In genomic region chr17:1787301-1787902, GRCh38 we compare ENCODE assay signal across 9 cellular contexts. TPM values are rescaled to one million over a fixed set of nuclear protein-coding genes. Genes with fewer than 3 reads are reported as not detected.
A peak's percentile ranks its signal among the peaks of the same experiment; 100 is the strongest.
DNase-seq lines count a peak whose midpoint lies in the region; ATAC-seq, FAIRE-seq and TF ChIP-seq lines count a peak whose summit lies in the region.
"Had no signal": no experiment of that assay in that cellular context is flagged by ENCODE, and none has a peak within 500 bp of the region (broad histone marks: within the 10 kb centered on the region; RNA-seq: fewer than 3 reads in every experiment).

No MANE protein-coding gene starts in this region.

- DNase-seq in H54 (ENCODE audit: insufficient read length, low spot score) = peak; percentile 97
- DNase-seq in keratinocyte (ENCODE audit: low read depth, low spot score) = no peak
- peak; percentile 42 for DNase-seq in spleen
- no peak for DNase-seq in activated CD4-positive, alpha-beta memory T cell treated with anti-CD3 and anti-CD28 coated beads for 36 hours
- DNase-seq in activated CD8-positive, alpha-beta memory T cell treated with anti-CD3 and anti-CD28 coated beads, Interleukin-2, amount 50 U/mL, for 4 hours = no peak
- DNase-seq in activated CD4-positive, alpha-beta T cell treated with anti-CD3 and anti-CD28 coated beads, Interleukin-2, amount 50 U/mL, for 1 hour = no peak

- H3K36me3 ChIP-seq in keratinocyte (ENCODE audit: control insufficient read depth in 2 of 2, extremely low read depth in 1 of 2, insufficient read depth in 2 of 2, low read length in 2 of 2) (peaks cover 8 to 9% of the 10 kb centered on the region in 2 experiments), spleen (peaks cover 0 to 63% (median 18%) of the 10 kb centered on the region in 6 donors)

- dilution Hi-C loops in keratinocyte (cut with MboI; ENCODE audit: extremely low pct_ligation_motif_present, low sequenced_read_pairs) = no loop called here

- H3K9me3 Mint-ChIP-seq in brain = no peaks in the 10 kb centered on the region
- no peaks in the 10 kb centered on the region for H3K9me3 Mint-ChIP-seq in activated CD4-positive, alpha-beta memory T cell treated with anti-CD3 and anti-CD28 coated beads for 36 hours
- H3K9me3 Mint-ChIP-seq: stimulated activated memory B cell treated with anti-CD40 and anti-IgM and Interleukin-4, amounts not matched to agents 10 μg/mL and 1 μg/mL and 100 μg/mL, for 72 hours had no signal

- CTCF ChIA-PET in activated CD4-positive, alpha-beta memory T cell treated with anti-CD3 and anti-CD28 coated beads for 36 hours (lab: Charles Lee) = no interaction called here

- POLR2A ChIA-PET in activated CD4-positive, alpha-beta memory T cell treated with anti-CD3 and anti-CD28 coated beads for 36 hours (lab: Charles Lee) = no interaction called here

- H3K9me3 ChIP-seq in keratinocyte (ENCODE audit: control insufficient read depth, low read depth, low read length) = no peaks in the 10 kb centered on the region
- no peaks in the 10 kb centered on the region for H3K9me3 ChIP-seq in spleen

- H3K4me3 Mint-ChIP-seq in brain = no peak overlapping the region
- H3K4me3 Mint-ChIP-seq in activated CD4-positive, alpha-beta memory T cell treated with anti-CD3 and anti-CD28 coated beads for 36 hours = no peak overlapping the region
- H3K4me3 Mint-ChIP-seq: stimulated activated memory B cell treated with anti-CD40 and anti-IgM and Interleukin-4, amounts not matched to agents 10 μg/mL and 1 μg/mL and 100 μg/mL, for 72 hours had no signal

- no peaks in the 10 kb centered on the region for H3K27me3 Mint-ChIP-seq in brain
- H3K27me3 Mint-ChIP-seq in activated CD4-positive, alpha-beta memory T cell treated with anti-CD3 and anti-CD28 coated beads for 36 hours = no peaks in the 10 kb centered on the region
- H3K27me3 Mint-ChIP-seq: stimulated activated memory B cell treated with anti-CD40 and anti-IgM and Interleukin-4, amounts not matched to agents 10 μg/mL and 1 μg/mL and 100 μg/mL, for 72 hours had no signal

- no peak for TF ChIP-seq POLR2A in H54 (IDR thresholded peaks at IDR 0.05; ENCODE audit: low read depth, low read length)
- TF ChIP-seq POLR2A in spleen (IDR thresholded peaks at IDR 0.05) = no peak

- intact Hi-C loops in spleen (cut with DNase I; ENCODE audit: low total_unique reads) = loop anchor here (5.0 kb wide), 1 partner anchor 115 kb away; no protein-coding TSS in a partner anchor
- intact Hi-C loops in activated CD4-positive, alpha-beta memory T cell treated with anti-CD3 and anti-CD28 coated beads for 36 hours (cut with micrococcal nuclease) = no loop called here

- no peak overlapping the region for H3K4me2 ChIP-seq in keratinocyte (ENCODE audit: control insufficient read depth, extremely low read depth, insufficient read depth, low read depth, low read length)

- H3K4me3 ChIP-seq in keratinocyte (ENCODE audit: control insufficient read depth in 2 of 3, extremely low read depth in 1 of 3, insufficient read depth in 2 of 3, low read depth in 1 of 3, low read length in 3 of 3) (no peak overlapping the region), spleen (no peak overlapping the region)

- H3K36me3 Mint-ChIP-seq in brain = peaks cover 36% of the 10 kb centered on the region
- peaks cover 26% of the 10 kb centered on the region for H3K36me3 Mint-ChIP-seq in activated CD4-positive, alpha-beta memory T cell treated with anti-CD3 and anti-CD28 coated beads for 36 hours

- peaks cover 32% of the 10 kb centered on the region for H3K4me1 Mint-ChIP-seq in brain
- H3K4me1 Mint-ChIP-seq in activated CD4-positive, alpha-beta memory T cell treated with anti-CD3 and anti-CD28 coated beads for 36 hours (ENCODE audit: low read depth) = no peaks in the 10 kb centered on the region

- no peaks in the 10 kb centered on the region for H3K9me1 ChIP-seq in keratinocyte (ENCODE audit: control insufficient read depth, extremely low read depth, insufficient read depth, low read length)

- TF ChIP-seq CTCF in brain (conservative IDR thresholded peaks at IDR 0.05) (no peak), keratinocyte (optimal IDR thresholded peaks at IDR 0.05 in 1 of 3, IDR thresholded peaks at IDR 0.05 in 1 of 3, conservative IDR thresholded peaks at IDR 0.05 in 1 of 3; ENCODE audit: extremely low read depth in 1 of 3, insufficient read depth in 2 of 3, low read length in 3 of 3) (no peak), spleen (IDR thresholded peaks at IDR 0.05 in 8 of 11, conservative IDR thresholded peaks at IDR 0.05 in 3 of 11) (no peak)

- 85 to 91% (median 90%) methylated on average over 16 of the region's 16 CpGs for WGBS in spleen, 5 donors

- no peak overlapping the region for H3K27ac ChIP-seq in keratinocyte (ENCODE audit: control insufficient read depth, insufficient read depth, low read length)
- peak overlapping the region in 6 of 8 donors; percentile 10 to 95 (median 61) for H3K27ac ChIP-seq in spleen

- H3K4me1 ChIP-seq in keratinocyte (ENCODE audit: control insufficient read depth, extremely low read depth, insufficient read depth, low read length) (peaks cover 19% of the 10 kb centered on the region), spleen (peaks cover 12 to 38% (median 31%) of the 10 kb centered on the region in 6 donors)

- ATAC-seq in GM19463 (IDR thresholded peaks at IDR 0.05; ENCODE audit: unreplicated experiment) = no peak
- ATAC-seq: stimulated activated memory B cell treated with anti-CD40 and anti-IgM and Interleukin-4, amounts not matched to agents 10 μg/mL and 1 μg/mL and 100 μg/mL, for 72 hours had no signal

- peak overlapping the region in 4 of 5 experiments; percentile 70 to 91 (median 84) for H3K27ac Mint-ChIP-seq in brain
- H3K27ac Mint-ChIP-seq in activated CD4-positive, alpha-beta memory T cell treated with anti-CD3 and anti-CD28 coated beads for 36 hours = no peak overlapping the region
- H3K27ac Mint-ChIP-seq: stimulated activated memory B cell treated with anti-CD40 and anti-IgM and Interleukin-4, amounts not matched to agents 10 μg/mL and 1 μg/mL and 100 μg/mL, for 72 hours had no signal

- no peak overlapping the region for H2AFZ ChIP-seq in keratinocyte (ENCODE audit: control insufficient read depth, low read length)

- H4K20me1 ChIP-seq in keratinocyte (ENCODE audit: control insufficient read depth, extremely low read depth, insufficient read depth, low read length) = no peaks in the 10 kb centered on the region

- H3K9ac ChIP-seq in keratinocyte (ENCODE audit: control insufficient read depth, extremely low read depth, insufficient read depth, low read length) = no peak overlapping the region

- peaks cover 2% of the 10 kb centered on the region for H3K79me2 ChIP-seq in keratinocyte (ENCODE audit: control insufficient read depth, insufficient read depth, low read length)

- FAIRE-seq in H54 (lab: Jason Lieb, UNC) (peak; percentile 97), keratinocyte (lab: Jason Lieb, UNC) (peak; percentile 94)

- H3K27me3 ChIP-seq in keratinocyte (ENCODE audit: control insufficient read depth, extremely low read depth, insufficient read depth, low read length) = no peaks in the 10 kb centered on the region
- H3K27me3 ChIP-seq in spleen (replicated peaks in 1 of 7) = no peaks in the 10 kb centered on the region

RNA-seq across cellular contexts. Expression of gene SERPINF1, which starts 25.5 kb away (rescaled TPM):
- polyA plus RNA-seq in brain (ENCODE audit: insufficient read depth, low read depth, low replicate concordance) (31.9 TPM), keratinocyte (17.3 to 29.8 TPM (median 23.2 TPM) in 3 replicates), spleen (100 to 1,000 TPM in 1 of 3 donors, 10 to 100 TPM in 2; 53.5 to 132 (median 99.5) TPM)
- polyA plus RNA-seq in keratinocyte (2011; ENCODE audit: low read depth) = 7.0 TPM
- 7.6 and 12.1 TPM in 2 replicates for polyA plus RNA-seq in keratinocyte (2011; cell fraction: cytosol; rRNA removed)
- polyA plus RNA-seq in keratinocyte (2011; cell fraction: nucleus; rRNA removed) = 74.3 and 95.0 TPM in 2 replicates
- polyA plus RNA-seq in keratinocyte (2012; ENCODE audit: low replicate concordance) = 7.5 and 8.7 TPM in 2 replicates
- 9.5 to 29.1 TPM (median 15.6 TPM) in 3 replicates for polyA minus RNA-seq in keratinocyte
- 11.1 TPM for polyA minus RNA-seq in keratinocyte (2011; cell fraction: cytosol; rRNA and poly(A)+ RNA removed)
- polyA minus RNA-seq in keratinocyte (2011; cell fraction: nucleus; rRNA and poly(A)+ RNA removed) = 6.6 and 10.3 TPM in 2 replicates
- 100 to 1,000 TPM in 5 of 7 donors, 10 to 100 TPM in 2; 79.8 to 361 (median 192) TPM for total RNA-seq in spleen
- under 1 TPM in 1 of 2 experiments, not detected in 1; 0.29 TPM for total RNA-seq in activated CD4-positive, alpha-beta memory T cell treated with anti-CD3 and anti-CD28 coated beads for 36 hours

RNA-seq across cellular contexts. Expression of gene SMYD4, which starts 42.3 kb away (rescaled TPM):
- polyA plus RNA-seq in brain (ENCODE audit: insufficient read depth, low read depth, low replicate concordance) (5.5 TPM), keratinocyte (5.6 to 6.3 TPM (median 5.8 TPM) in 3 replicates), spleen (1 to 10 TPM; 3.8 to 6.1 (median 4.7) TPM)
- polyA plus RNA-seq in keratinocyte (2011; ENCODE audit: low read depth) = 3.0 TPM
- 2.6 and 2.9 TPM in 2 replicates for polyA plus RNA-seq in keratinocyte (2011; cell fraction: cytosol; rRNA removed)
- polyA plus RNA-seq in keratinocyte (2011; cell fraction: nucleus; rRNA removed) = 12.9 and 15.0 TPM in 2 replicates
- 4.0 and 5.3 TPM in 2 replicates for polyA plus RNA-seq in keratinocyte (2012; ENCODE audit: low replicate concordance)
- polyA minus RNA-seq in keratinocyte = 9.7 to 12.1 TPM (median 11.0 TPM) in 3 replicates
- polyA minus RNA-seq in keratinocyte (2011; cell fraction: cytosol; rRNA and poly(A)+ RNA removed) = 4.0 TPM
- 8.7 and 15.7 TPM in 2 replicates for polyA minus RNA-seq in keratinocyte (2011; cell fraction: nucleus; rRNA and poly(A)+ RNA removed)
- total RNA-seq in spleen = 10 to 100 TPM; 17.2 to 28.1 (median 23.8) TPM
- 10 to 100 TPM; 14.5 to 15.8 TPM for total RNA-seq in activated CD4-positive, alpha-beta memory T cell treated with anti-CD3 and anti-CD28 coated beads for 36 hours

RNA-seq across cellular contexts. Expression of gene RPA1, which starts 42.4 kb away (rescaled TPM):
- polyA plus RNA-seq in brain (ENCODE audit: insufficient read depth, low read depth, low replicate concordance) (126 TPM), keratinocyte (70.5 to 79.7 TPM (median 74.9 TPM) in 3 replicates), spleen (10 to 100 TPM; 20.7 to 29.5 (median 24.2) TPM)
- 106 TPM for polyA plus RNA-seq in keratinocyte (2011; ENCODE audit: low read depth)
- polyA plus RNA-seq in keratinocyte (2011; cell fraction: cytosol; rRNA removed) = 58.5 and 69.8 TPM in 2 replicates
- polyA plus RNA-seq in keratinocyte (2011; cell fraction: nucleus; rRNA removed) = 81.6 and 93.6 TPM in 2 replicates
- 38.9 and 51.3 TPM in 2 replicates for polyA plus RNA-seq in keratinocyte (2012; ENCODE audit: low replicate concordance)
- polyA minus RNA-seq in keratinocyte = 29.1 to 98.7 TPM (median 89.5 TPM) in 3 replicates
- 31.5 TPM for polyA minus RNA-seq in keratinocyte (2011; cell fraction: cytosol; rRNA and poly(A)+ RNA removed)
- polyA minus RNA-seq in keratinocyte (2011; cell fraction: nucleus; rRNA and poly(A)+ RNA removed) = 19.7 and 33.0 TPM in 2 replicates
- 100 to 1,000 TPM in 1 of 7 donors, 10 to 100 TPM in 6; 25.2 to 101 (median 76.1) TPM for total RNA-seq in spleen
- total RNA-seq in activated CD4-positive, alpha-beta memory T cell treated with anti-CD3 and anti-CD28 coated beads for 36 hours = 100 to 1,000 TPM; 159 to 168 TPM

RNA-seq across cellular contexts. Expression of gene SERPINF2, which starts 44.7 kb away (rescaled TPM):
- polyA plus RNA-seq in brain (ENCODE audit: insufficient read depth, low read depth, low replicate concordance) = 0.24 TPM
- 0.93 to 1.5 TPM (median 0.96 TPM) in 3 replicates for polyA plus RNA-seq in keratinocyte
- not detected for polyA plus RNA-seq in keratinocyte (2011; ENCODE audit: low read depth)
- polyA plus RNA-seq in keratinocyte (2011; cell fraction: cytosol; rRNA removed) = 0.50 and 1.1 TPM in 2 replicates
- polyA plus RNA-seq in keratinocyte (2011; cell fraction: nucleus; rRNA removed) = 1.3 and 2.0 TPM in 2 replicates
- polyA plus RNA-seq in keratinocyte (2012; ENCODE audit: low replicate concordance) = 0.66 and 1.7 TPM in 2 replicates
- 0.45 to 1.0 TPM (median 0.46 TPM) in 3 replicates for polyA minus RNA-seq in keratinocyte
- polyA minus RNA-seq in keratinocyte (2011; cell fraction: cytosol; rRNA and poly(A)+ RNA removed) = 2.3 TPM
- 0.95 and 1.0 TPM in 2 replicates for polyA minus RNA-seq in keratinocyte (2011; cell fraction: nucleus; rRNA and poly(A)+ RNA removed)
- total RNA-seq in spleen = 1 to 10 TPM; 1.6 to 7.9 (median 5.0) TPM
- polyA plus RNA-seq in spleen = 1 to 10 TPM; 3.5 to 7.0 (median 4.9) TPM
- total RNA-seq in activated CD4-positive, alpha-beta memory T cell treated with anti-CD3 and anti-CD28 coated beads for 36 hours = not detected

Comparison
In these comparisons a context has a peak if more than half of its experiments do, and no peak if none do; other contexts are left out.
1. DNase-seq: peak in H54 (single experiment) and spleen (single experiment); none in keratinocyte (single experiment), activated CD4-positive, alpha-beta memory T cell treated with anti-CD3 and anti-CD28 coated beads for 36 hours (single experiment), activated CD8-positive, alpha-beta memory T cell treated with anti-CD3 and anti-CD28 coated beads, Interleukin-2, amount 50 U/mL, for 4 hours (single experiment) and activated CD4-positive, alpha-beta T cell treated with anti-CD3 and anti-CD28 coated beads, Interleukin-2, amount 50 U/mL, for 1 hour (single experiment).